ENCODE assay signal across 9 cellular contexts in the genomic region with DNA sequence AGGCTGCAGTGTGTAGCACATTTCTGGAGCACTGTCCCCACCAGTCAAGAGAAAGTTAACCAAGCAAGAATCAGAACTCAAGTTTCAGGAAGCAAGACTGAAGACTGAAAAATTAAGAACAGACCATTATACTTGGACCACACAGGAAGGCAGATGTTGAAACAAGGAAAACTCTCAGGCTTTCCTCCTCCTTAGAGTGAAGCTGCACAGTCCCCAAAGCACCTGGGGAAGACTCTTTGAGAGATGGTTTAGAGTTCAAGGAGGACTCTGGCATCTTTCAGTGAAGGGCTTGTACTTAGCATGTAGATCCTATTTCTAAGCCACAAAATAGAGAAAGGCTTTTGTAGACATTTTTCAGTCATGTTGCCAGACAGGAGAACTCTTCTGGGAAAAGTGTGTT.
"Had no signal": no experiment of that assay in that cellular context is flagged by ENCODE, and none has a peak within 500 bp of the region (broad histone marks: within the 10 kb centered on the region; RNA-seq: fewer than 3 reads in every experiment).

No MANE protein-coding gene starts in this region.

- H3K9me3 ChIP-seq: HAP-1 had no signal

- H3K4me1 ChIP-seq: HAP-1 had no signal

- H3K9me3 Mint-ChIP-seq: HFFc6 had no signal

- H3K4me1 Mint-ChIP-seq: IgD-negative memory B cell had no signal

- H3K27ac Mint-ChIP-seq: HFFc6, IgD-negative memory B cell had no signal

- DNase-seq: GOT3, H7, HFFc6, KBM-7 had no signal

- H3K27ac ChIP-seq: HL-60 had no signal

- FAIRE-seq: HepG2 had no signal

- H3K4me3 Mint-ChIP-seq: HFFc6, IgD-negative memory B cell had no signal

- H3K36me3 ChIP-seq: HAP-1 had no signal

- ATAC-seq: HCT116, HepG2 had no signal

- H3K4me3 ChIP-seq: HAP-1 had no signal
